ENCODE assay signal across 8 cellular contexts in genomic region chr17:65100316-65101140, GRCh38. TPM values are rescaled to one million over a fixed set of nuclear protein-coding genes. Genes with fewer than 3 reads are reported as not detected.
A peak's percentile ranks its signal among the peaks of the same experiment; 100 is the strongest.
DNase-seq lines count a peak whose midpoint lies in the region; ATAC-seq and TF ChIP-seq lines count a peak whose summit lies in the region.

No MANE protein-coding gene starts in this region.

- DNase-seq in Karpas-422 (peak; percentile 96), RWPE1 (ENCODE audit: low spot score) (peak; percentile 80), fibroblast of villous mesenchyme (ENCODE audit: low read depth) (peak; percentile 69), neural crest cell (ENCODE audit: low read depth, low spot score) (peak; percentile 76)
- DNase-seq in activated T-helper 2 cell treated with anti-CD3 and anti-CD28 coated beads, Interferon-gamma antibody, Interleukin-2, Interleukin-4, amounts not matched to agents 10 μg/mL and 5 μg/mL and 100 μg/mL, durations not matched to agents 14 hours and 24 hours and 36 hours (ENCODE audit: low spot score) = peak; percentile 79

- H3F3A ChIP-seq in DOHH2 (ENCODE audit: control insufficient read depth, insufficient read depth) = peaks cover 11% of the 10 kb centered on the region; the same call in 1 of the 2 replicates

- POLR2A ChIA-PET in RWPE1 (lab: Yijun Ruan, JAX; ENCODE audit: low non-redundant PET) = interaction anchor here (0.6 to 1.5 kb wide), 2 partner anchors 12 to 37 kb away, joined by 3 to 12 read pairs; no protein-coding TSS in a partner anchor

- no peaks in the 10 kb centered on the region for H3K9me3 ChIP-seq in DOHH2 (ENCODE audit: control insufficient read depth, insufficient read depth, low read length)
- no peaks in the 10 kb centered on the region for H3K9me3 ChIP-seq in Karpas-422 (ENCODE audit: low read length)
- H3K9me3 ChIP-seq in stomach smooth muscle (ENCODE audit: control insufficient read depth in 2 of 2, low read length in 2 of 2) = no peaks in the 10 kb centered on the region

- H4K20me1 ChIP-seq in DOHH2 (ENCODE audit: control insufficient read depth, insufficient read depth, low read depth, low read length) = no peaks in the 10 kb centered on the region
- H4K20me1 ChIP-seq in Karpas-422 (ENCODE audit: insufficient read depth, low read depth, low read length) = no peaks in the 10 kb centered on the region

- H3K27me3 ChIP-seq in DOHH2 (ENCODE audit: control insufficient read depth, low read length) (no peaks in the 10 kb centered on the region), Karpas-422 (ENCODE audit: low read length) (no peaks in the 10 kb centered on the region), stomach smooth muscle (ENCODE audit: control insufficient read depth in 1 of 2, insufficient read depth in 2 of 2, low read length in 2 of 2) (no peaks in the 10 kb centered on the region)

- CTCF ChIA-PET in RWPE1 (lab: Yijun Ruan, JAX) = interaction anchor here (0.6 to 1.8 kb wide), 25 partner anchors 11 to 1442 kb away, joined by 3 to 16 read pairs (median 3); partner anchors contain the start of gene GNA13

- peak overlapping the region; percentile 88 for H3K4me3 Mint-ChIP-seq in activated T-helper 2 cell treated with anti-CD3 and anti-CD28 coated beads, Interferon-gamma antibody, Interleukin-2, Interleukin-4, amounts not matched to agents 10 μg/mL and 5 μg/mL and 100 μg/mL, durations not matched to agents 14 hours and 24 hours and 36 hours (ENCODE audit: low read depth)
- peak overlapping the region; percentile 61 for H3K4me3 Mint-ChIP-seq in neural crest cell

- H3K27me3 Mint-ChIP-seq in activated T-helper 2 cell treated with anti-CD3 and anti-CD28 coated beads, Interferon-gamma antibody, Interleukin-2, Interleukin-4, amounts not matched to agents 10 μg/mL and 5 μg/mL and 100 μg/mL, durations not matched to agents 14 hours and 24 hours and 36 hours (ENCODE audit: low read depth) = peaks cover 5% of the 10 kb centered on the region
- peaks cover 14% of the 10 kb centered on the region for H3K27me3 Mint-ChIP-seq in neural crest cell (ENCODE audit: low read depth)

- H3K9me2 ChIP-seq in DOHH2 (replicated peaks; ENCODE audit: control insufficient read depth, low read length) = no peaks in the 10 kb centered on the region
- H3K9me2 ChIP-seq in Karpas-422 (replicated peaks; ENCODE audit: insufficient read depth, low read length) = no peaks in the 10 kb centered on the region

- H3K36me3 Mint-ChIP-seq in activated T-helper 2 cell treated with anti-CD3 and anti-CD28 coated beads, Interferon-gamma antibody, Interleukin-2, Interleukin-4, amounts not matched to agents 10 μg/mL and 5 μg/mL and 100 μg/mL, durations not matched to agents 14 hours and 24 hours and 36 hours (ENCODE audit: low read depth) = no peaks in the 10 kb centered on the region
- H3K36me3 Mint-ChIP-seq in neural crest cell (ENCODE audit: low read depth) = no peaks in the 10 kb centered on the region

- intact Hi-C loops in activated T-helper 2 cell treated with anti-CD3 and anti-CD28 coated beads, Interferon-gamma antibody, Interleukin-2, Interleukin-4, amounts not matched to agents 10 μg/mL and 5 μg/mL and 100 μg/mL, durations not matched to agents 14 hours and 24 hours and 36 hours (cut with micrococcal nuclease) = loop anchor here (1.0 to 2.0 kb wide), 4 partner anchors 44 to 134 kb away; partner anchors contain the start of gene GNA13

- H3K4me1 ChIP-seq in DOHH2 (ENCODE audit: control insufficient read depth, low read length) (peaks cover 53% of the 10 kb centered on the region), Karpas-422 (ENCODE audit: low read length) (peaks cover 39% of the 10 kb centered on the region), stomach smooth muscle (ENCODE audit: control insufficient read depth, insufficient read depth, low read length) (peaks cover 25% of the 10 kb centered on the region)

- H3K79me2 ChIP-seq in DOHH2 (ENCODE audit: control insufficient read depth, low read length) (peaks cover 41% of the 10 kb centered on the region), Karpas-422 (ENCODE audit: low read length) (peaks cover 13% of the 10 kb centered on the region; the same call in 1 of the 2 replicates)

- peak overlapping the region; percentile 59 for H3K27ac ChIP-seq in DOHH2 (ENCODE audit: low read depth, low read length)
- H3K27ac ChIP-seq in Karpas-422 (ENCODE audit: low read length) = peak overlapping the region; percentile 90
- peak overlapping the region; percentile 77 for H3K27ac ChIP-seq in RWPE1
- H3K27ac ChIP-seq in stomach smooth muscle (ENCODE audit: low read length) = peak overlapping the region; percentile 66

- H3K4me3 ChIP-seq in DOHH2 (ENCODE audit: low read length) = peak overlapping the region; percentile 84
- peak overlapping the region; percentile 94 for H3K4me3 ChIP-seq in Karpas-422 (ENCODE audit: low read length)
- peak overlapping the region; percentile 59 for H3K4me3 ChIP-seq in fibroblast of villous mesenchyme (ENCODE audit: low read depth, low read length)
- H3K4me3 ChIP-seq in stomach smooth muscle (ENCODE audit: low read length in 2 of 2) = peak overlapping the region; percentile 62 to 86

- peak overlapping the region; percentile 90 for H3K9ac ChIP-seq in Karpas-422 (ENCODE audit: low read length)
- peak overlapping the region; percentile 67 to 82 for H3K9ac ChIP-seq in stomach smooth muscle (ENCODE audit: low read length in 2 of 2)

- no peaks in the 10 kb centered on the region for H3K9me3 Mint-ChIP-seq in activated T-helper 2 cell treated with anti-CD3 and anti-CD28 coated beads, Interferon-gamma antibody, Interleukin-2, Interleukin-4, amounts not matched to agents 10 μg/mL and 5 μg/mL and 100 μg/mL, durations not matched to agents 14 hours and 24 hours and 36 hours
- H3K9me3 Mint-ChIP-seq in neural crest cell = no peaks in the 10 kb centered on the region

- peak overlapping the region; percentile 98 for H3K27ac Mint-ChIP-seq in activated T-helper 2 cell treated with anti-CD3 and anti-CD28 coated beads, Interferon-gamma antibody, Interleukin-2, Interleukin-4, amounts not matched to agents 10 μg/mL and 5 μg/mL and 100 μg/mL, durations not matched to agents 14 hours and 24 hours and 36 hours
- H3K27ac Mint-ChIP-seq in neural crest cell (ENCODE audit: unreplicated experiment) = no peak overlapping the region

- H3K36me3 ChIP-seq in DOHH2 (ENCODE audit: control insufficient read depth, low read length) = peaks cover 23% of the 10 kb centered on the region
- no peaks in the 10 kb centered on the region for H3K36me3 ChIP-seq in Karpas-422 (ENCODE audit: insufficient read depth, low read length)
- H3K36me3 ChIP-seq in stomach smooth muscle (ENCODE audit: control insufficient read depth in 2 of 2, insufficient read depth in 2 of 2, low read length in 2 of 2) = no peaks in the 10 kb centered on the region

- peaks cover 31% of the 10 kb centered on the region for H3K4me1 Mint-ChIP-seq in activated T-helper 2 cell treated with anti-CD3 and anti-CD28 coated beads, Interferon-gamma antibody, Interleukin-2, Interleukin-4, amounts not matched to agents 10 μg/mL and 5 μg/mL and 100 μg/mL, durations not matched to agents 14 hours and 24 hours and 36 hours (ENCODE audit: low read depth)
- peaks cover 7% of the 10 kb centered on the region for H3K4me1 Mint-ChIP-seq in neural crest cell

- TF ChIP-seq CTCF in DOHH2 (IDR thresholded peaks at IDR 0.05; ENCODE audit: low read depth, low read length, poor library complexity, severe bottlenecking) = peak; percentile 92
- TF ChIP-seq CTCF in RWPE1 (conservative IDR thresholded peaks at IDR 0.05; ENCODE audit: low read depth) = peak; percentile 98
- TF ChIP-seq CTCF in fibroblast of villous mesenchyme (IDR thresholded peaks at IDR 0.05; ENCODE audit: insufficient read depth, low read depth, low read length) = peak; percentile 83
- TF ChIP-seq CTCF in neural crest cell (conservative IDR thresholded peaks at IDR 0.05) = peak; percentile 84

- ATAC-seq in GM21786 (IDR thresholded peaks at IDR 0.05; ENCODE audit: unreplicated experiment) = peak; percentile 68

- peak overlapping the region; percentile 82 for H2AFZ ChIP-seq in Karpas-422 (ENCODE audit: low read length)

- H3K4me2 ChIP-seq in DOHH2 (ENCODE audit: low read length) (peak overlapping the region; percentile 89), Karpas-422 (ENCODE audit: low read depth, low read length, poor library complexity, severe bottlenecking) (peak overlapping the region; percentile 99)

RNA-seq across cellular contexts. Expression of gene RGS9, which starts 36.6 kb away (rescaled TPM):
- 12.9 and 13.4 TPM in 2 replicates for total RNA-seq in Karpas-422 (2014; rRNA removed; shearing (Covaris generic); ENCODE audit: low replicate concordance)
- 16.1 and 16.3 TPM in 2 replicates for total RNA-seq in activated T-helper 2 cell treated with anti-CD3 and anti-CD28 coated beads, Interferon-gamma antibody, Interleukin-2, Interleukin-4, amounts not matched to agents 10 μg/mL and 5 μg/mL and 100 μg/mL, durations not matched to agents 14 hours and 24 hours and 36 hours
- total RNA-seq in fibroblast of villous mesenchyme (2.2 and 2.6 TPM in 2 replicates), neural crest cell (2.5 and 2.8 TPM in 2 replicates)

RNA-seq across cellular contexts. Expression of gene GNA13, which starts 44.0 kb away (rescaled TPM):
- total RNA-seq in Karpas-422 (2014; rRNA removed; shearing (Covaris generic); ENCODE audit: low replicate concordance) = 123 and 352 TPM in 2 replicates
- total RNA-seq in activated T-helper 2 cell treated with anti-CD3 and anti-CD28 coated beads, Interferon-gamma antibody, Interleukin-2, Interleukin-4, amounts not matched to agents 10 μg/mL and 5 μg/mL and 100 μg/mL, durations not matched to agents 14 hours and 24 hours and 36 hours = 63.8 and 68.7 TPM in 2 replicates
- total RNA-seq in fibroblast of villous mesenchyme = 62.5 and 82.5 TPM in 2 replicates
- 48.1 and 49.9 TPM in 2 replicates for total RNA-seq in neural crest cell

Comparison
In these comparisons a context has a peak if more than half of its experiments do, and no peak if none do; other contexts are left out.
1. Peak in every context shown above with its lines: DNase-seq, ATAC-seq, H3K4me3 ChIP-seq and H3K27ac ChIP-seq.